Comparison of ENCODE assay signal across 1 cellular context in genomic region chr5:150672237-150672883, GRCh38.
TF ChIP-seq lines count a peak whose summit lies in the region.

No MANE protein-coding gene starts in this region.

TF ChIP-seq in HEK293T, 16 proteins besides CTCF, POLR2A, EP300 and RAD21 (continued from another document):
- no peak for TF ChIP-seq PKNOX1 (IDR thresholded peaks at IDR 0.05)
